Comparison of ENCODE assay signal across 6 cellular contexts in genomic region chr7:98315994-98316527, GRCh38. TPM values are rescaled to one million over a fixed set of nuclear protein-coding genes. Genes with fewer than 3 reads are reported as not detected.
DNase-seq lines count a peak whose midpoint lies in the region; ATAC-seq, FAIRE-seq and TF ChIP-seq lines count a peak whose summit lies in the region.
"Not testable (repeated sequence)": the region's sequence is repeated elsewhere in the genome, so short reads cannot be mapped to it uniquely, and the experiment has no call there.

No MANE protein-coding gene starts in this region.

- POLR2A ChIA-PET in GM12878 (lab: Charles Lee), result not testable (repeated sequence)

- DNase-seq in Karpas-422; GM12878 (ENCODE audit: low read depth, low spot score); endothelial cell (ENCODE audit: low spot score); nephron progenitor cell: not testable (repeated sequence)

- H2AFZ ChIP-seq in Karpas-422 (ENCODE audit: low read length); GM12878 (ENCODE audit: control insufficient read depth, low read depth, low read length): not testable (repeated sequence)

- 63% methylated on average over 4 of the region's 4 CpGs for WGBS in GM12878 (ENCODE audit: insufficient coverage, insufficient replicate concordance, low lambda C conversion rate, missing lambda C conversion rate)

- peaks cover 15% of the 10 kb centered on the region for H3K4me1 Mint-ChIP-seq in endothelial cell (ENCODE audit: unreplicated experiment)
- not testable (repeated sequence) for H3K4me1 Mint-ChIP-seq in nephron progenitor cell

- not testable (repeated sequence) for TF ChIP-seq POLR2A in GM12878 (IDR thresholded peaks at IDR 0.05; ENCODE audit: low read depth, low read length)

- H3K9me3 ChIP-seq in BLaER1 treated with 17β-estradiol and CSF1 and Interleukin-3, amounts not matched to agents 10 nM and 100 nM (replicated peaks in 1 of 11), result peaks cover 0 to 18% (median 10%) of the 10 kb centered on the region in 11 experiments; a peak in 17 of 22 replicates
- H3K9me3 ChIP-seq in Karpas-422 (ENCODE audit: low read length); GM12878 (replicated peaks; ENCODE audit: control insufficient read depth, insufficient read depth, low read length): not testable (repeated sequence)

- TF ChIP-seq CTCF in 22Rv1 (IDR thresholded peaks at IDR 0.05); GM12878 (IDR thresholded peaks at IDR 0.05 in 2 of 3, conservative IDR thresholded peaks at IDR 0.05 in 1 of 3; ENCODE audit: control insufficient read depth in 2 of 3, extremely low read depth in 1 of 3, insufficient read depth in 1 of 3, low read depth in 3 of 3, low read length in 3 of 3); endothelial cell (IDR thresholded peaks at IDR 0.05; ENCODE audit: unreplicated experiment); nephron progenitor cell (IDR thresholded peaks at IDR 0.05): not testable (repeated sequence)

- H3K9me2 ChIP-seq in Karpas-422 (replicated peaks; ENCODE audit: insufficient read depth, low read length), result not testable (repeated sequence)

- not testable (repeated sequence) for H3K4me3 ChIP-seq in BLaER1 treated with 17β-estradiol and CSF1 and Interleukin-3, amounts not matched to agents 10 nM and 100 nM; GM12878
- peak overlapping the region; percentile 44; the same call in 1 of the 2 replicates for H3K4me3 ChIP-seq in Karpas-422 (ENCODE audit: low read length)

- H3K36me3 Mint-ChIP-seq in endothelial cell (ENCODE audit: low read depth, unreplicated experiment), result peaks cover 42% of the 10 kb centered on the region
- peaks cover 56% of the 10 kb centered on the region for H3K36me3 Mint-ChIP-seq in nephron progenitor cell (ENCODE audit: low read depth)

- H3K79me2 ChIP-seq in Karpas-422 (ENCODE audit: low read length); GM12878 (ENCODE audit: control insufficient read depth, insufficient read depth, low read length): not testable (repeated sequence)

- RAD21 ChIA-PET in GM12878 (lab: Charles Lee; ENCODE audit: unreplicated experiment), result not testable (repeated sequence)

- H3K4me3 Mint-ChIP-seq in endothelial cell (ENCODE audit: unreplicated experiment), result peak overlapping the region; percentile 40
- not testable (repeated sequence) for H3K4me3 Mint-ChIP-seq in nephron progenitor cell

- SMC1A ChIA-PET in GM12878 (lab: Charles Lee; ENCODE audit: uncharacterized antibody, unreplicated experiment), result not testable (repeated sequence)

- not testable (repeated sequence) for ATAC-seq in GM12878

- CTCF ChIA-PET in GM12878 (lab: Yijun Ruan, JAX), result not testable (repeated sequence)

- not testable (repeated sequence) for BruUV-seq in GM12878 (replicated peaks; lab: Mats Ljungman, UMichigan)

- H3K4me2 ChIP-seq in BLaER1 treated with 17β-estradiol and CSF1 and Interleukin-3, amounts not matched to agents 10 nM and 100 nM, result peak overlapping the region; percentile 50 to 82 (median 72); a peak in 20 of 22 replicates
- H3K4me2 ChIP-seq in Karpas-422 (ENCODE audit: low read depth, low read length, poor library complexity, severe bottlenecking) (peak overlapping the region; percentile 49), GM12878 (ENCODE audit: control insufficient read depth, insufficient read depth) (peak overlapping the region; percentile 38; the same call in 1 of the 2 replicates)

- H3K27me3 ChIP-seq in BLaER1 treated with 17β-estradiol and CSF1 and Interleukin-3, amounts not matched to agents 10 nM and 100 nM; Karpas-422 (ENCODE audit: low read length); GM12878 (replicated peaks in 1 of 2; ENCODE audit: control insufficient read depth in 2 of 2, insufficient read depth in 2 of 2, low read length in 1 of 2): not testable (repeated sequence)

- intact Hi-C loops in GM12878 (cut with micrococcal nuclease; ENCODE audit: unreplicated experiment), result not testable (repeated sequence)

- not testable (repeated sequence) for H3K9me3 Mint-ChIP-seq in endothelial cell (ENCODE audit: unreplicated experiment)
- peaks cover 25% of the 10 kb centered on the region for H3K9me3 Mint-ChIP-seq in nephron progenitor cell

- not testable (repeated sequence) for TF ChIP-seq EP300 in GM12878 (IDR thresholded peaks at IDR 0.05; ENCODE audit: borderline replicate concordance in 1 of 2, control insufficient read depth in 1 of 2, low read depth in 2 of 2, low read length in 2 of 2)

- H3K9ac ChIP-seq in BLaER1 treated with 17β-estradiol and CSF1 and Interleukin-3, amounts not matched to agents 10 nM and 100 nM, result peak overlapping the region in 3 of 11 experiments; percentile 31 to 70 (median 45); a peak in 4 of 22 replicates
- not testable (repeated sequence) for H3K9ac ChIP-seq in Karpas-422 (ENCODE audit: low read length); GM12878 (ENCODE audit: control insufficient read depth, insufficient read depth, low read length)

- peaks cover 16 to 80% (median 68%) of the 10 kb centered on the region in 10 experiments for H3K4me1 ChIP-seq in BLaER1 treated with 17β-estradiol and CSF1 and Interleukin-3, amounts not matched to agents 10 nM and 100 nM
- peaks cover 31% of the 10 kb centered on the region for H3K4me1 ChIP-seq in Karpas-422 (ENCODE audit: low read length)
- peaks cover 13% of the 10 kb centered on the region for H3K4me1 ChIP-seq in GM12878 (ENCODE audit: control insufficient read depth, insufficient read depth, low read length)

- TF ChIP-seq RAD21 in GM12878 (IDR thresholded peaks at IDR 0.05; ENCODE audit: insufficient read depth, low read depth, low read length), result not testable (repeated sequence)

- not testable (repeated sequence) for H3K36me3 ChIP-seq in BLaER1 treated with 17β-estradiol and CSF1 and Interleukin-3, amounts not matched to agents 10 nM and 100 nM; Karpas-422 (ENCODE audit: insufficient read depth, low read length)
- H3K36me3 ChIP-seq in GM12878 (ENCODE audit: control insufficient read depth in 2 of 2, insufficient read depth in 2 of 2, low read length in 1 of 2), result peaks cover 0 to 14% of the 10 kb centered on the region in 2 experiments; a peak in 3 of 4 replicates

- FAIRE-seq in GM12878 (lab: Jason Lieb, UNC), result not testable (repeated sequence)

- H3K27ac ChIP-seq in 22Rv1 (0 out of 2 replicates have a peak overlapping the region, but pooled peaks have one; percentile 28), Karpas-422 (ENCODE audit: low read length) (peak overlapping the region; percentile 98)
- peak overlapping the region in 7 of 11 experiments; percentile 4 to 90 (median 88); a peak in 12 of 22 replicates for H3K27ac ChIP-seq in BLaER1 treated with 17β-estradiol and CSF1 and Interleukin-3, amounts not matched to agents 10 nM and 100 nM
- H3K27ac ChIP-seq in GM12878 (ENCODE audit: control insufficient read depth, insufficient read depth), result not testable (repeated sequence)

- not testable (repeated sequence) for H3K27ac Mint-ChIP-seq in endothelial cell (ENCODE audit: unreplicated experiment)
- peak overlapping the region; percentile 11 for H3K27ac Mint-ChIP-seq in nephron progenitor cell

- not testable (repeated sequence) for H4K20me1 ChIP-seq in BLaER1 treated with 17β-estradiol and CSF1 and Interleukin-3, amounts not matched to agents 10 nM and 100 nM; Karpas-422 (ENCODE audit: insufficient read depth, low read depth, low read length); GM12878 (ENCODE audit: control insufficient read depth, insufficient read depth)

- in situ Hi-C loops in GM12878 (cut with MboI), result not testable (repeated sequence)

- not testable (repeated sequence) for H3K27me3 Mint-ChIP-seq in endothelial cell (ENCODE audit: unreplicated experiment); nephron progenitor cell (ENCODE audit: low read depth, poor library complexity)

RNA-seq across cellular contexts. Expression of gene BRI3, which starts 34.6 kb away (rescaled TPM):
- 26.6 and 34.7 TPM in 2 replicates for total RNA-seq in Karpas-422 (2014; rRNA removed; shearing (Covaris generic); ENCODE audit: low replicate concordance)
- 14.2 and 15.0 TPM in 2 replicates for total RNA-seq in GM12878 (2013; cell fraction: nucleolus; rRNA removed)
- total RNA-seq in GM12878 (2014; rRNA removed) (22.6 and 23.2 TPM in 2 replicates), GM12878 (2014; rRNA removed; fragmentation: Illumina TruSeq; extraction: Trizol) (17.7 and 21.0 TPM in 2 replicates), GM12878 (2021) (50.9 and 56.3 TPM in 2 replicates), endothelial cell (ENCODE audit: unreplicated experiment) (300 TPM)
- 26.9 TPM for polyA plus RNA-seq in GM12878 (2011; ENCODE audit: low read depth)
- polyA plus RNA-seq in GM12878 (2011; rRNA removed) (28.3 and 39.9 TPM in 2 replicates), GM12878 (2014; fragmentation: Illumina TruSeq; extraction: Trizol) (9.9 and 15.9 TPM in 2 replicates), GM12878 (2014; fragmentation: Nextera tagmentation; extraction: Ambion mirVana) (10 to 100 TPM in 1 of 2 experiments, 1 to 10 TPM in 1; 4.5 to 22.1 TPM), GM12878 (2014; rRNA removed) (38.4 and 38.5 TPM in 2 replicates), GM12878 (2016; fragmentation: Nextera tagmentation; extraction: Ambion mirVana) (10 to 100 TPM in 1 of 2 experiments, 1 to 10 TPM in 1; 6.4 to 12.9 TPM)
- 40.9 and 48.1 TPM in 2 replicates for polyA plus RNA-seq in GM12878 (2011; cell fraction: cytosol; rRNA removed)
- 26.4 and 31.1 TPM in 2 replicates for polyA plus RNA-seq in GM12878 (2011; cell fraction: nucleus; rRNA removed)
- 47.7 and 73.7 TPM in 2 replicates for polyA plus RNA-seq in GM12878 (2012)
- 18.6 and 27.7 TPM in 2 replicates for polyA minus RNA-seq in GM12878 (2011; rRNA and poly(A)+ RNA removed)
- 18.7 and 23.3 TPM in 2 replicates for polyA minus RNA-seq in GM12878 (2011; cell fraction: cytosol; rRNA and poly(A)+ RNA removed)
- 13.7 and 24.1 TPM in 2 replicates for polyA minus RNA-seq in GM12878 (2011; cell fraction: nucleus; rRNA and poly(A)+ RNA removed)
